ENCODE assay signal across 8 cellular contexts in genomic region chr14:22099942-22100763, GRCh38.
DNase-seq lines count a peak whose midpoint lies in the region; ATAC-seq and TF ChIP-seq lines count a peak whose summit lies in the region.

No MANE protein-coding gene starts in this region.

- 28% methylated on average over 11 of the region's 11 CpGs for WGBS in aorta, 2 donors

- CTCF ChIA-PET in HEK293T (lab: Yijun Ruan, JAX): interaction anchor here (0.6 to 1.0 kb wide), 3 partner anchors 12 to 121 kb away, joined by 3 to 8 read pairs (median 3); no protein-coding TSS in a partner anchor

- H3K4me1 ChIP-seq in foreskin keratinocyte: no peaks in the 10 kb centered on the region
- no peaks in the 10 kb centered on the region for H3K4me1 ChIP-seq in aorta (ENCODE audit: control insufficient read depth in 1 of 2, insufficient read depth in 2 of 2, low read length in 2 of 2)

- no peaks in the 10 kb centered on the region for H3K36me3 Mint-ChIP-seq in osteocyte (ENCODE audit: unreplicated experiment)

- ATAC-seq in foreskin keratinocyte (peak; percentile 97), aorta (ENCODE audit: low FRiP score) (peak; percentile 87)

- H3K9me3 Mint-ChIP-seq in osteocyte (ENCODE audit: unreplicated experiment): no peaks in the 10 kb centered on the region

- peak; percentile 30 for DNase-seq in NCI-H748 (lab: John Stamatoyannopoulos, UW; ENCODE audit: unreplicated experiment)
- DNase-seq in NCI-H748 treated with DMSO at 0.1 percent for 48 hours (lab: John Stamatoyannopoulos, UW): no peak
- DNase-seq in HEK293T (ENCODE audit: extremely low spot score): peak; percentile 46
- DNase-seq in NCI-H2171 treated with DMSO at 0.1 percent for 48 hours (lab: John Stamatoyannopoulos, UW): peak; percentile 82
- peak; percentile 23 for DNase-seq in activated T-cell treated with anti-CD3 and anti-CD28 coated beads for 48 hours (ENCODE audit: low read depth)
- peak; percentile 61 to 79 for DNase-seq in foreskin keratinocyte
- DNase-seq in osteocyte (ENCODE audit: extremely low spot score, unreplicated experiment): no peak
- peak in 1 of 2 donors; percentile 61 for DNase-seq in aorta

- no peak overlapping the region for H3K27ac ChIP-seq in foreskin keratinocyte
- no peak overlapping the region for H3K27ac ChIP-seq in aorta (ENCODE audit: low read depth in 1 of 2, low read length in 2 of 2)

- peak; percentile 93 for TF ChIP-seq CTCF in foreskin keratinocyte (conservative IDR thresholded peaks at IDR 0.05)
- peak; percentile 37 for TF ChIP-seq CTCF in osteocyte (IDR thresholded peaks at IDR 0.05)

- H3K36me3 ChIP-seq in aorta (ENCODE audit: control insufficient read depth in 1 of 2, insufficient read depth in 2 of 2, low read length in 1 of 2): no peaks in the 10 kb centered on the region

- H3K4me3 ChIP-seq in aorta (ENCODE audit: low read length in 2 of 2): no peak overlapping the region

- POLR2A ChIA-PET in HEK293T (lab: Yijun Ruan, JAX): no interaction called here

- no peak overlapping the region for H3K4me3 Mint-ChIP-seq in osteocyte (ENCODE audit: unreplicated experiment)

- H3K27ac Mint-ChIP-seq in osteocyte (ENCODE audit: unreplicated experiment): no peak overlapping the region

- intact Hi-C loops in aorta (cut with DNase I): loop anchor here in 1 of 2 donors (5.0 kb wide), 1 partner anchor 183 kb away; no protein-coding TSS in a partner anchor

- H3K4me1 Mint-ChIP-seq in osteocyte (ENCODE audit: unreplicated experiment): no peaks in the 10 kb centered on the region

- H3K27me3 ChIP-seq in foreskin keratinocyte (peaks cover 21% of the 10 kb centered on the region), aorta (ENCODE audit: control insufficient read depth in 1 of 2, insufficient read depth in 2 of 2, low read length in 1 of 2) (peaks cover 0 to 3% of the 10 kb centered on the region in 2 donors)

- peaks cover 23% of the 10 kb centered on the region for H3K27me3 Mint-ChIP-seq in osteocyte (ENCODE audit: unreplicated experiment)

- H3K9me3 ChIP-seq in aorta (ENCODE audit: control insufficient read depth, low read length): no peaks in the 10 kb centered on the region

TF ChIP-seq in HEK293T, 16 proteins besides CTCF, POLR2A, EP300 and RAD21:
- TF ChIP-seq SUZ12 (IDR thresholded peaks at IDR 0.05): no peak
- no peak for TF ChIP-seq ZNF384 (IDR thresholded peaks at IDR 0.05)
- no peak for TF ChIP-seq ELF4 (IDR thresholded peaks at IDR 0.05)
- TF ChIP-seq L3MBTL2 (conservative IDR thresholded peaks at IDR 0.05): no peak
- no peak for TF ChIP-seq ARNT (IDR thresholded peaks at IDR 0.05)
- TF ChIP-seq TARDBP (IDR thresholded peaks at IDR 0.05): no peak
- no peak for TF ChIP-seq NFRKB (IDR thresholded peaks at IDR 0.05)
- TF ChIP-seq FOXK2 (IDR thresholded peaks at IDR 0.05): no peak
- TF ChIP-seq FOXM1 (IDR thresholded peaks at IDR 0.05; ENCODE audit: borderline replicate concordance): no peak
- no peak for TF ChIP-seq SP1 (IDR thresholded peaks at IDR 0.05)
- no peak for TF ChIP-seq CTBP1 (IDR thresholded peaks at IDR 0.05; ENCODE audit: borderline replicate concordance)
- no peak for TF ChIP-seq FOXA1 (IDR thresholded peaks at IDR 0.05)
- TF ChIP-seq BHLHE40 (IDR thresholded peaks at IDR 0.05; ENCODE audit: borderline replicate concordance): no peak
- no peak for TF ChIP-seq PKNOX1 (IDR thresholded peaks at IDR 0.05)
- no peak for TF ChIP-seq HDGF (IDR thresholded peaks at IDR 0.05; ENCODE audit: borderline replicate concordance)
- no peak for TF ChIP-seq LEF1 (IDR thresholded peaks at IDR 0.05; ENCODE audit: borderline replicate concordance)

Comparison
In these comparisons a context has a peak if more than half of its experiments do, and no peak if none do; other contexts are left out.
1. DNase-seq: peak in NCI-H748 (single experiment), HEK293T (single experiment), NCI-H2171 treated with DMSO at 0.1 percent for 48 hours (single experiment), activated T-cell treated with anti-CD3 and anti-CD28 coated beads for 48 hours (single experiment) and foreskin keratinocyte (2 of 2); none in NCI-H748 treated with DMSO at 0.1 percent for 48 hours (single experiment) and osteocyte (single experiment).